Comparison of ENCODE assay signal across 8 cellular contexts in the genomic region with DNA sequence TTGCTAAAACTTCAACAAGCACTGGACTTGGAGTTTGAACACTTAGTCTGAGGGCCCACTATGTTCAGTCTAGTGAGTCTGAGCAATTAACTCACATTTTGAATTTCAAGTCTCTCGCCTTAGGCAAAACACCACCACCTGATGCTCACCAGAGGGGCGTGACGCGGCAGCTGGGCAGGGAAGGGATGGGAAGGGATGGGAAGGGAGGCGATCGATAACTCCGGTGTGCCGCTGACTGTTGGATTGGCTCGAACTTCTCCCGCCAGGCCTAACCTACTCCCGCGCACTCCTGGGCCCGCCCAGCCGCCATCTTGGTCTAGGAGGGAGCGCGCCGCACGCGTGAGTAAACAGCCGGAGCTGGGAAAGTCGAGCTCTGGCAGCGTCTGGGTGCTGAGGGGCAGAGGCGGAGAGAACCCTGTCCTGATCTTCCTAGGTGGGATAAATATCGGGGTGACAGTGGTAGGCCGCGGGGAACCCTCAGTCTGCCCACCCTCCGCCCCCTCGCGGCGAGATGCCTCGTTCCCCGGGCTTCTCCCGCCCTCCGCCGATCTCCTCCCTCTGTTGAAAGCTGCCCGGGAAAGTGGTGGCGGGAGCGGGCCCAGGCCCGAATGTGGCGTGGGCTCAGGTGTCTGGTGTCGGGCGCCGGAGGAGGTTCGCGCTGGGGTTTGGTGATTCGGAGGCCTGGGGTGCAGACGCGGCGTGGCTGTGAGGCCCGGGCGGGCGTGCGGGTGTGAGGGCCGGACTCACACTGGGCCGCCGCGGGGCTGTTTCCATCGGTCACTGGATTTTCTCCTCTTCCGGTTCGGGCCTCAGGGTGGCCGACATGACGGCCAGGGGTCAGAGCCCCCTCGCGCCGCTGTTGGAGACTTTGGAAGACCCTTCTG. TPM values are rescaled to one million over a fixed set of nuclear protein-coding genes. Genes with fewer than 3 reads are reported as not detected.
DNase-seq lines count a peak whose midpoint lies in the region; ATAC-seq and TF ChIP-seq lines count a peak whose summit lies in the region.

A gene with protein sequence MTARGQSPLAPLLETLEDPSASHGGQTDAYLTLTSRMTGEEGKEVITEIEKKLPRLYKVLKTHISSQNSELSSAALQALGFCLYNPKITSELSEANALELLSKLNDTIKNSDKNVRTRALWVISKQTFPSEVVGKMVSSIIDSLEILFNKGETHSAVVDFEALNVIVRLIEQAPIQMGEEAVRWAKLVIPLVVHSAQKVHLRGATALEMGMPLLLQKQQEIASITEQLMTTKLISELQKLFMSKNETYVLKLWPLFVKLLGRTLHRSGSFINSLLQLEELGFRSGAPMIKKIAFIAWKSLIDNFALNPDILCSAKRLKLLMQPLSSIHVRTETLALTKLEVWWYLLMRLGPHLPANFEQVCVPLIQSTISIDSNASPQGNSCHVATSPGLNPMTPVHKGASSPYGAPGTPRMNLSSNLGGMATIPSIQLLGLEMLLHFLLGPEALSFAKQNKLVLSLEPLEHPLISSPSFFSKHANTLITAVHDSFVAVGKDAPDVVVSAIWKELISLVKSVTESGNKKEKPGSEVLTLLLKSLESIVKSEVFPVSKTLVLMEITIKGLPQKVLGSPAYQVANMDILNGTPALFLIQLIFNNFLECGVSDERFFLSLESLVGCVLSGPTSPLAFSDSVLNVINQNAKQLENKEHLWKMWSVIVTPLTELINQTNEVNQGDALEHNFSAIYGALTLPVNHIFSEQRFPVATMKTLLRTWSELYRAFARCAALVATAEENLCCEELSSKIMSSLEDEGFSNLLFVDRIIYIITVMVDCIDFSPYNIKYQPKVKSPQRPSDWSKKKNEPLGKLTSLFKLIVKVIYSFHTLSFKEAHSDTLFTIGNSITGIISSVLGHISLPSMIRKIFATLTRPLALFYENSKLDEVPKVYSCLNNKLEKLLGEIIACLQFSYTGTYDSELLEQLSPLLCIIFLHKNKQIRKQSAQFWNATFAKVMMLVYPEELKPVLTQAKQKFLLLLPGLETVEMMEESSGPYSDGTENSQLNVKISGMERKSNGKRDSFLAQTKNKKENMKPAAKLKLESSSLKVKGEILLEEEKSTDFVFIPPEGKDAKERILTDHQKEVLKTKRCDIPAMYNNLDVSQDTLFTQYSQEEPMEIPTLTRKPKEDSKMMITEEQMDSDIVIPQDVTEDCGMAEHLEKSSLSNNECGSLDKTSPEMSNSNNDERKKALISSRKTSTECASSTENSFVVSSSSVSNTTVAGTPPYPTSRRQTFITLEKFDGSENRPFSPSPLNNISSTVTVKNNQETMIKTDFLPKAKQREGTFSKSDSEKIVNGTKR (N-terminal part only) (plus strand): TSS at position 302 of the 884 bp plus-strand sequence. CDS start 522 bp downstream, at position 824.

- peak within 1 kb of the TSS; percentile 98 for H3K27ac Mint-ChIP-seq in WTC11

- H3K4me3 Mint-ChIP-seq in WTC11: peak within 1 kb of the TSS; percentile 97

- H3K4me3 ChIP-seq in AG09309 (ENCODE audit: control insufficient read depth, low read depth, low read length) (peak within 1 kb of the TSS; percentile 93), cardiac fibroblast (replicated peaks in 1 of 2; ENCODE audit: low read depth in 2 of 2, low read length in 2 of 2) (peak within 1 kb of the TSS; percentile 95 to 98)

- CTCF ChIA-PET in WTC11 (lab: Charles Lee): interaction anchor here (0.6 to 1.8 kb wide), 15 partner anchors 27 to 689 kb away, joined by 3 to 12 read pairs (median 4); no protein-coding TSS in a partner anchor

- H3K4me1 Mint-ChIP-seq in WTC11: peaks cover 23% of the 10 kb centered on the region

- H3K36me3 Mint-ChIP-seq in WTC11: peaks cover 37% of the 10 kb centered on the region

- DNase-seq in AG09309 (ENCODE audit: low read depth) (peak; percentile 62), NCI-H2227 (lab: John Stamatoyannopoulos, UW; ENCODE audit: unreplicated experiment) (peak; percentile 98), WTC11 (ENCODE audit: low spot score) (peak; percentile 95), cardiac fibroblast (ENCODE audit: low read depth in 2 of 2) (peak; percentile 93 to 94), inferior parietal cortex (ENCODE audit: extremely low spot score) (peak; percentile 89)
- peak; percentile 73 to 76 for DNase-seq in stimulated activated CD4-positive, alpha-beta T cell treated with anti-CD3 and anti-CD28 coated beads, Interleukin-12 subunit alpha, Interleukin-12 subunit beta, amount 100 ng/mL, for 24 hours (ENCODE audit: low read depth in 2 of 2)

- H3K9me3 Mint-ChIP-seq in WTC11: peaks cover 4% of the 10 kb centered on the region

- peak; percentile 82 for TF ChIP-seq CTCF in AG09309 (IDR thresholded peaks at IDR 0.05; ENCODE audit: control insufficient read depth, insufficient read depth, low read depth, low read length, missing control alignments)
- no peak; the same call in 1 of the 2 replicates for TF ChIP-seq CTCF in WTC11 (IDR thresholded peaks at IDR 0.05)
- TF ChIP-seq CTCF in cardiac fibroblast (IDR thresholded peaks at IDR 0.05; ENCODE audit: low read depth, low read length): peak; percentile 79

- POLR2A ChIA-PET in WTC11 (lab: Charles Lee): interaction anchor here (0.6 to 0.8 kb wide), 5 partner anchors 46 to 538 kb away, joined by 3 to 5 read pairs (median 4); a partner anchor contains a TSS

- ATAC-seq in GM18907 (IDR thresholded peaks at IDR 0.05; ENCODE audit: unreplicated experiment) (peak; percentile 96), HG03159 (IDR thresholded peaks at IDR 0.05; ENCODE audit: unreplicated experiment) (peak; percentile 90), WTC11 (peak; percentile 94)

- no peaks in the 10 kb centered on the region; the same call in 1 of the 2 replicates for H3K27me3 Mint-ChIP-seq in WTC11 (ENCODE audit: low read depth)

TF ChIP-seq in WTC11, 78 proteins besides CTCF, POLR2A, EP300 and RAD21 (continues in another document):
- TF ChIP-seq, protein P1, sequence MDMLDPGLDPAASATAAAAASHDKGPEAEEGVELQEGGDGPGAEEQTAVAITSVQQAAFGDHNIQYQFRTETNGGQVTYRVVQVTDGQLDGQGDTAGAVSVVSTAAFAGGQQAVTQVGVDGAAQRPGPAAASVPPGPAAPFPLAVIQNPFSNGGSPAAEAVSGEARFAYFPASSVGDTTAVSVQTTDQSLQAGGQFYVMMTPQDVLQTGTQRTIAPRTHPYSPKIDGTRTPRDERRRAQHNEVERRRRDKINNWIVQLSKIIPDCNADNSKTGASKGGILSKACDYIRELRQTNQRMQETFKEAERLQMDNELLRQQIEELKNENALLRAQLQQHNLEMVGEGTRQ (CRISPR knock-in tag; IDR thresholded peaks at IDR 0.05): no peak; the same call in 1 of the 2 replicates
- TF ChIP-seq ZNF423 (CRISPR knock-in tag; IDR thresholded peaks at IDR 0.05): peak; percentile 43
- no peak for TF ChIP-seq IRF2 (CRISPR knock-in tag; IDR thresholded peaks at IDR 0.05; ENCODE audit: borderline replicate concordance, low read depth)
- TF ChIP-seq, protein P2, sequence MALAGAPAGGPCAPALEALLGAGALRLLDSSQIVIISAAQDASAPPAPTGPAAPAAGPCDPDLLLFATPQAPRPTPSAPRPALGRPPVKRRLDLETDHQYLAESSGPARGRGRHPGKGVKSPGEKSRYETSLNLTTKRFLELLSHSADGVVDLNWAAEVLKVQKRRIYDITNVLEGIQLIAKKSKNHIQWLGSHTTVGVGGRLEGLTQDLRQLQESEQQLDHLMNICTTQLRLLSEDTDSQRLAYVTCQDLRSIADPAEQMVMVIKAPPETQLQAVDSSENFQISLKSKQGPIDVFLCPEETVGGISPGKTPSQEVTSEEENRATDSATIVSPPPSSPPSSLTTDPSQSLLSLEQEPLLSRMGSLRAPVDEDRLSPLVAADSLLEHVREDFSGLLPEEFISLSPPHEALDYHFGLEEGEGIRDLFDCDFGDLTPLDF (CRISPR knock-in tag; IDR thresholded peaks at IDR 0.05): no peak
- TF ChIP-seq, protein P3, sequence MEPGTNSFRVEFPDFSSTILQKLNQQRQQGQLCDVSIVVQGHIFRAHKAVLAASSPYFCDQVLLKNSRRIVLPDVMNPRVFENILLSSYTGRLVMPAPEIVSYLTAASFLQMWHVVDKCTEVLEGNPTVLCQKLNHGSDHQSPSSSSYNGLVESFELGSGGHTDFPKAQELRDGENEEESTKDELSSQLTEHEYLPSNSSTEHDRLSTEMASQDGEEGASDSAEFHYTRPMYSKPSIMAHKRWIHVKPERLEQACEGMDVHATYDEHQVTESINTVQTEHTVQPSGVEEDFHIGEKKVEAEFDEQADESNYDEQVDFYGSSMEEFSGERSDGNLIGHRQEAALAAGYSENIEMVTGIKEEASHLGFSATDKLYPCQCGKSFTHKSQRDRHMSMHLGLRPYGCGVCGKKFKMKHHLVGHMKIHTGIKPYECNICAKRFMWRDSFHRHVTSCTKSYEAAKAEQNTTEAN (CRISPR knock-in tag; IDR thresholded peaks at IDR 0.05): no peak; the same call in 1 of the 2 replicates
- TF ChIP-seq, protein P4, sequence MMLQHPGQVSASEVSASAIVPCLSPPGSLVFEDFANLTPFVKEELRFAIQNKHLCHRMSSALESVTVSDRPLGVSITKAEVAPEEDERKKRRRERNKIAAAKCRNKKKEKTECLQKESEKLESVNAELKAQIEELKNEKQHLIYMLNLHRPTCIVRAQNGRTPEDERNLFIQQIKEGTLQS (CRISPR knock-in tag; conservative IDR thresholded peaks at IDR 0.05): no peak
- no peak for TF ChIP-seq JAZF1 (CRISPR knock-in tag; IDR thresholded peaks at IDR 0.05)
- TF ChIP-seq, protein P5, sequence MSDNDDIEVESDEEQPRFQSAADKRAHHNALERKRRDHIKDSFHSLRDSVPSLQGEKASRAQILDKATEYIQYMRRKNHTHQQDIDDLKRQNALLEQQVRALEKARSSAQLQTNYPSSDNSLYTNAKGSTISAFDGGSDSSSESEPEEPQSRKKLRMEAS (CRISPR knock-in tag; IDR thresholded peaks at IDR 0.05): peak; percentile 88
- no peak for TF ChIP-seq ELF4 (CRISPR knock-in tag; IDR thresholded peaks at IDR 0.05; ENCODE audit: low read depth)

RNA-seq across cellular contexts. Expression of the gene that starts here (rescaled TPM):
- total RNA-seq in WTC11 (2021): 73.9 to 96.9 TPM (median 82.9 TPM) in 3 replicates

Comparison
In these comparisons a context has a peak if more than half of its experiments do, and no peak if none do; other contexts are left out.
1. Peak in every context shown above with its lines: DNase-seq, ATAC-seq and H3K4me3 ChIP-seq.